ENCODE assay signal across 1 cellular context in genomic region chr11:3947084-3947483, GRCh38.
TF ChIP-seq lines count a peak whose summit lies in the region.

No MANE protein-coding gene starts in this region.

TF ChIP-seq in IMR-90, 13 proteins besides CTCF, POLR2A, EP300 and RAD21 (continued from another document):
- TF ChIP-seq CHD1 (IDR thresholded peaks at IDR 0.05; ENCODE audit: low read depth, low read length) (no peak), BHLHE40 (IDR thresholded peaks at IDR 0.05; ENCODE audit: low read depth, low read length) (no peak), RCOR1 (IDR thresholded peaks at IDR 0.05; ENCODE audit: insufficient replicate concordance, low read length) (no peak)
